Comparison of ENCODE assay signal across 17 cellular contexts in the genomic region with DNA sequence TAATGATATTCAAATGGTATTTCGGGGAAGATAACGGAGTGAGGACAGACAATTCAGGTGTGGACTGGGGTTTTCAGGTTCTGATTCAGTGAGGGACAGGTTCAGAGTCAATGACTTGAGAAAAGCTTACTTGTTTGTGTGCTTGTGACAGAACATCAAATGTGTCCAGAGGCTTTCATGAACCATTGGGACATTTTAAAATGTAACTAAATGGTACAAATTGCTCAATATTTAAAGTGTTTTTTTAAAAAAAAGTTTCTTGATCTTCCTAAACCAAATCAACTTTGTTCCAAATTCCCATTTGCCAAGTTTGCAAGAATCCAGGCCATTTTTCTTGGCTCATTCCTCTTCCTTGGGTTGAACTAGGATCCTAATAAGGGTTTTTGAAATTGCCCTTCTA. TPM values are rescaled to one million over a fixed set of nuclear protein-coding genes. Genes with fewer than 3 reads are reported as not detected.
A peak's percentile ranks its signal among the peaks of the same experiment; 100 is the strongest.
DNase-seq lines count a peak whose midpoint lies in the region; ATAC-seq, FAIRE-seq and TF ChIP-seq lines count a peak whose summit lies in the region.
"Had no signal": no experiment of that assay in that cellular context is flagged by ENCODE, and none has a peak within 500 bp of the region (broad histone marks: within the 10 kb centered on the region; RNA-seq: fewer than 3 reads in every experiment).

No MANE protein-coding gene starts in this region.

- H3K9me3 ChIP-seq in liver (ENCODE audit: control insufficient read depth in 4 of 4, low read length in 3 of 4) (no peaks in the 10 kb centered on the region), HepG2 (ENCODE audit: low read length) (no peaks in the 10 kb centered on the region), adipocyte (ENCODE audit: control insufficient read depth, low read length) (no peaks in the 10 kb centered on the region), Karpas-422 (ENCODE audit: low read length) (no peaks in the 10 kb centered on the region)

- CTCF ChIA-PET in HepG2 (lab: Yijun Ruan, JAX; ENCODE audit: low intra/inter-chr PET ratio, low total read pairs): no interaction called here

- no peaks in the 10 kb centered on the region for H3K4me1 Mint-ChIP-seq in immature natural killer cell
- H3K4me1 Mint-ChIP-seq: B cell had no signal

- ATAC-seq in HepG2 (no peak), sciatic nerve (peak; percentile 31)

- peaks cover 0 to 11% (median 2%) of the 10 kb centered on the region in 3 donors for H3K27me3 Mint-ChIP-seq in immature natural killer cell (ENCODE audit: low read depth in 3 of 3)

- TF ChIP-seq CTCF in liver (IDR thresholded peaks at IDR 0.05; ENCODE audit: low read depth, low read length, missing input control) (no peak), HepG2 (CRISPR knock-in tag; IDR thresholded peaks at IDR 0.05) (no peak)

- no TSS peak for BruUV-seq in HepG2 (replicated peaks; lab: Mats Ljungman, UMichigan)

- H3K79me2 ChIP-seq in HepG2 (ENCODE audit: insufficient read depth, low read length) (no peaks in the 10 kb centered on the region), Karpas-422 (ENCODE audit: low read length) (no peaks in the 10 kb centered on the region)

- no peak overlapping the region for H3K9ac ChIP-seq in liver (ENCODE audit: low read depth in 1 of 2, low read length in 2 of 2)
- no peak overlapping the region for H3K9ac ChIP-seq in HepG2 (ENCODE audit: insufficient read depth, low read depth, low read length)
- peak overlapping the region; percentile 54 for H3K9ac ChIP-seq in adipocyte (ENCODE audit: low read length)
- no peak overlapping the region for H3K9ac ChIP-seq in Karpas-422 (ENCODE audit: low read length)
- H3K9ac ChIP-seq: GM23248 had no signal

- no peak for FAIRE-seq in HepG2 (lab: Jason Lieb, UNC)
- FAIRE-seq: A204.1, G401.6, GM12891, H54 had no signal

- no peaks in the 10 kb centered on the region for H3K36me3 Mint-ChIP-seq in immature natural killer cell

- no peak overlapping the region for H3K4me3 ChIP-seq in liver (ENCODE audit: low read depth in 1 of 3, low read length in 3 of 3)
- no peak overlapping the region for H3K4me3 ChIP-seq in HepG2 (replicated peaks in 1 of 3; ENCODE audit: insufficient read depth in 1 of 3, low read depth in 2 of 3, low read length in 3 of 3)
- H3K4me3 ChIP-seq in adipocyte (ENCODE audit: low read length): no peak overlapping the region
- H3K4me3 ChIP-seq in Karpas-422 (ENCODE audit: low read length): no peak overlapping the region
- H3K4me3 ChIP-seq: GM23248 had no signal

- H2AFZ ChIP-seq in HepG2 (ENCODE audit: low read length) (no peak overlapping the region), Karpas-422 (ENCODE audit: low read length) (no peak overlapping the region)
- H2AFZ ChIP-seq: GM23248 had no signal

- TF ChIP-seq EP300 in HepG2 (IDR thresholded peaks at IDR 0.05; ENCODE audit: low read depth in 2 of 2, low read length in 2 of 2): no peak
- TF ChIP-seq EP300 in HepG2 (CRISPR knock-in tag; IDR thresholded peaks at IDR 0.05; ENCODE audit: borderline replicate concordance): no peak

- POLR2A ChIA-PET in HepG2 (lab: Yijun Ruan, JAX): interaction anchor here (1.3 kb wide), 1 partner anchor 10 kb away, joined by 3 read pairs; no protein-coding TSS in a partner anchor

- intact Hi-C loops in HepG2 (cut with micrococcal nuclease; ENCODE audit: unreplicated experiment) (no loop called here), sciatic nerve (cut with DNase I) (no loop called here)

- H3K4me1 ChIP-seq in liver (ENCODE audit: control insufficient read depth in 4 of 4, insufficient read depth in 4 of 4, low read length in 3 of 4) (peaks cover 12 to 40% (median 23%) of the 10 kb centered on the region in 4 donors), HepG2 (ENCODE audit: insufficient read depth, low read length) (peaks cover 76% of the 10 kb centered on the region), adipocyte (ENCODE audit: control insufficient read depth, insufficient read depth, low read length) (peaks cover 66% of the 10 kb centered on the region), Karpas-422 (ENCODE audit: low read length) (peaks cover 17% of the 10 kb centered on the region)

- TF ChIP-seq RAD21 in liver (IDR thresholded peaks at IDR 0.05) (no peak), HepG2 (CRISPR knock-in tag; IDR thresholded peaks at IDR 0.05) (no peak)

- no peaks in the 10 kb centered on the region for H3K9me3 Mint-ChIP-seq in immature natural killer cell
- H3K9me3 Mint-ChIP-seq: CD4-positive, alpha-beta T cell had no signal

- peak overlapping the region; percentile 45 to 70 for H3K27ac ChIP-seq in liver (ENCODE audit: low read depth in 1 of 2, low read length in 2 of 2)
- no peak overlapping the region for H3K27ac ChIP-seq in HepG2 (ENCODE audit: extremely low read length, insufficient read depth, low read length)
- H3K27ac ChIP-seq in Karpas-422 (ENCODE audit: low read length): no peak overlapping the region
- H3K27ac ChIP-seq: GM23248 had no signal

- in situ Hi-C loops in HepG2 (cut with HindIII; ENCODE audit: extremely low pct_ligation_motif_present, low pct_unique_long_range_greater_than_20kb): no loop called here

- no peak overlapping the region for H3K4me3 Mint-ChIP-seq in immature natural killer cell
- H3K4me3 Mint-ChIP-seq: B cell; CD4-positive, alpha-beta T cell had no signal

- H3K4me2 ChIP-seq in HepG2 (ENCODE audit: low read depth, low read length) (no peak overlapping the region), Karpas-422 (ENCODE audit: low read depth, low read length, poor library complexity, severe bottlenecking) (no peak overlapping the region)

- no peaks in the 10 kb centered on the region for H3K27me3 ChIP-seq in liver (ENCODE audit: control insufficient read depth in 4 of 4, insufficient read depth in 4 of 4, low read length in 3 of 4)
- H3K27me3 ChIP-seq in HepG2 (ENCODE audit: control insufficient read depth in 1 of 2, insufficient read depth in 2 of 2, low read length in 2 of 2): no peaks in the 10 kb centered on the region; a peak in 1 of 5 replicates
- H3K27me3 ChIP-seq in adipocyte (replicated peaks; ENCODE audit: control insufficient read depth, insufficient read depth, low read length): no peaks in the 10 kb centered on the region
- H3K27me3 ChIP-seq in Karpas-422 (ENCODE audit: low read length): no peaks in the 10 kb centered on the region

- no peak overlapping the region for H3K27ac Mint-ChIP-seq in immature natural killer cell
- H3K27ac Mint-ChIP-seq: B cell; CD4-positive, alpha-beta T cell had no signal

- no peaks in the 10 kb centered on the region for H4K20me1 ChIP-seq in HepG2 (ENCODE audit: insufficient read depth, low read length)
- no peaks in the 10 kb centered on the region for H4K20me1 ChIP-seq in Karpas-422 (ENCODE audit: insufficient read depth, low read depth, low read length)

- H3K9me2 ChIP-seq in Karpas-422 (replicated peaks; ENCODE audit: insufficient read depth, low read length): no peaks in the 10 kb centered on the region

- H3K36me3 ChIP-seq in liver (ENCODE audit: control insufficient read depth in 4 of 4, insufficient read depth in 3 of 4, low read depth in 1 of 4, low read length in 3 of 4) (no peaks in the 10 kb centered on the region), HepG2 (replicated peaks in 1 of 2; ENCODE audit: control insufficient read depth in 1 of 2, insufficient read depth in 2 of 2, low read length in 2 of 2) (no peaks in the 10 kb centered on the region), adipocyte (ENCODE audit: control insufficient read depth, insufficient read depth, low read length, severe bottlenecking) (no peaks in the 10 kb centered on the region), Karpas-422 (ENCODE audit: insufficient read depth, low read length) (no peaks in the 10 kb centered on the region)

- 48% methylated on average over 2 of the region's 2 CpGs for WGBS in liver
- WGBS in HepG2 (ENCODE audit: low lambda C conversion rate): 70% methylated on average over 2 of the region's 2 CpGs

- DNase-seq in HepG2 (ENCODE audit: low spot score) (no peak), adipocyte (ENCODE audit: low read depth) (no peak), sciatic nerve (ENCODE audit: low spot score) (no peak), immature natural killer cell (no peak), Karpas-422 (no peak)
- no peak for DNase-seq in activated CD8-positive, alpha-beta memory T cell treated with anti-CD3 and anti-CD28 coated beads for 24 hours
- DNase-seq: C1 segment of cervical spinal cord; CD4-positive, alpha-beta T cell; DMS79 treated with DMSO at 0.1 percent for 48 hours; EL; GM23248 had no signal

- no peak for TF ChIP-seq POLR2A in HepG2 (IDR thresholded peaks at IDR 0.05; ENCODE audit: insufficient read depth in 1 of 2, low read depth in 2 of 2, low read length in 2 of 2)

TF ChIP-seq in liver, 16 proteins besides CTCF, POLR2A, EP300 and RAD21 (continues in another document):
- peak; percentile 29 to 65 for TF ChIP-seq RXRA (IDR thresholded peaks at IDR 0.05)

TF ChIP-seq in HepG2, 621 proteins besides CTCF, POLR2A, EP300 and RAD21 (continues in another document):
- no peak for TF ChIP-seq RAD51 (IDR thresholded peaks at IDR 0.05; ENCODE audit: borderline replicate concordance)

RNA-seq across cellular contexts. Expression of a gene that starts 59.4 kb away (rescaled TPM):
- 100 to 1,000 TPM; 169 to 189 TPM for total RNA-seq in liver
- polyA plus RNA-seq in liver: 100 to 1,000 TPM in 1 of 2 donors, 10 to 100 TPM in 1; 63.0 to 154 TPM
- 384 and 709 TPM in 2 replicates for total RNA-seq in HepG2 (2016; rRNA removed; fragmentation: Illumina TruSeq; extraction: Trizol)
- total RNA-seq in HepG2 (2016; cell fraction: cytosol; rRNA removed; fragmentation: Illumina TruSeq; extraction: Trizol; ENCODE audit: low read depth): 49.4 and 52.0 TPM in 2 replicates
- total RNA-seq in HepG2 (2016; cell fraction: insoluble cytoplasmic fraction; rRNA removed; fragmentation: Illumina TruSeq; extraction: Trizol): 384 and 712 TPM in 2 replicates
- 128 and 149 TPM in 2 replicates for total RNA-seq in HepG2 (2016; cell fraction: membrane; rRNA removed; fragmentation: Illumina TruSeq; extraction: Trizol)
- total RNA-seq in HepG2 (2016; cell fraction: nucleus; rRNA removed; fragmentation: Illumina TruSeq; extraction: Trizol): 204 and 212 TPM in 2 replicates
- 102 and 106 TPM in 2 replicates for polyA plus RNA-seq in HepG2 (2011; rRNA removed)
- 66.0 and 86.9 TPM in 2 replicates for polyA plus RNA-seq in HepG2 (2011; cell fraction: cytosol; rRNA removed)
- 34.9 and 38.3 TPM in 2 replicates for polyA plus RNA-seq in HepG2 (2011; cell fraction: nucleus; rRNA removed)
- 149 and 200 TPM in 2 replicates for polyA plus RNA-seq in HepG2 (2012)
- 39.8 and 47.1 TPM in 2 replicates for polyA plus RNA-seq in HepG2 (2016; cell fraction: cytosol; fragmentation: Illumina TruSeq; extraction: Trizol; ENCODE audit: low read depth)
- polyA plus RNA-seq in HepG2 (2016; cell fraction: insoluble cytoplasmic fraction; fragmentation: Illumina TruSeq; extraction: Trizol; ENCODE audit: low read depth): 442 and 506 TPM in 2 replicates
- 90.4 and 101 TPM in 2 replicates for polyA plus RNA-seq in HepG2 (2016; cell fraction: membrane; fragmentation: Illumina TruSeq; extraction: Trizol; ENCODE audit: low read depth)
- polyA plus RNA-seq in HepG2 (2016; cell fraction: nucleus; fragmentation: Illumina TruSeq; extraction: Trizol; ENCODE audit: insufficient read depth, low read depth): 131 and 143 TPM in 2 replicates
- 198 and 668 TPM in 2 replicates for polyA minus RNA-seq in HepG2 (2011; rRNA and poly(A)+ RNA removed; ENCODE audit: low replicate concordance)
- 190 and 223 TPM in 2 replicates for polyA minus RNA-seq in HepG2 (2011; cell fraction: cytosol; rRNA and poly(A)+ RNA removed)
- polyA minus RNA-seq in HepG2 (2011; cell fraction: nucleus; rRNA and poly(A)+ RNA removed): 207 and 220 TPM in 2 replicates
- 282 TPM for total RNA-seq in sciatic nerve
- polyA plus RNA-seq in immature natural killer cell: 100 to 1,000 TPM; 354 to 367 (median 365) TPM
- 202 and 260 TPM in 2 replicates for total RNA-seq in Karpas-422 (2014; rRNA removed; shearing (Covaris generic); ENCODE audit: low replicate concordance)

Comparison
In these comparisons a context has a peak if more than half of its experiments do, and no peak if none do; other contexts are left out.
1. H3K27ac ChIP-seq: peak in liver (2 of 2); none in HepG2 (single experiment) and Karpas-422 (single experiment).